9 cellular contexts compared by ENCODE assay signal in genomic region chr1:57544345-57544744, GRCh38.
"Had no signal": no experiment of that assay in that cellular context is flagged by ENCODE, and none has a peak within 500 bp of the region (broad histone marks: within the 10 kb centered on the region; RNA-seq: fewer than 3 reads in every experiment).

No MANE protein-coding gene starts in this region.

- H3K27ac ChIP-seq: HL-60, KMS-11 had no signal

- DNase-seq: H9, HCEC 1CT, HFFc6, KBM-7 had no signal

- H3K36me3 Mint-ChIP-seq: IgD-negative memory B cell had no signal

- H3K4me1 Mint-ChIP-seq: GM23338, IgD-negative memory B cell had no signal

- H3K27me3 Mint-ChIP-seq: IgD-negative memory B cell had no signal

- H3K4me3 ChIP-seq: GM23338 had no signal

- H3K4me3 Mint-ChIP-seq: GM23338, H9, HFFc6, IgD-negative memory B cell had no signal

- H3K9me3 Mint-ChIP-seq: GM23338, H9 had no signal

- H3K27ac Mint-ChIP-seq: GM23338, HFFc6 had no signal

- ATAC-seq: GM23338, HepG2 had no signal
